10 cellular contexts compared by ENCODE assay signal in genomic region chr10:127378628-127379027, GRCh38.
"Had no signal": no experiment of that assay in that cellular context is flagged by ENCODE, and none has a peak within 500 bp of the region (broad histone marks: within the 10 kb centered on the region; RNA-seq: fewer than 3 reads in every experiment).

No MANE protein-coding gene starts in this region.

- H3K36me3 ChIP-seq: WERI-Rb-1 had no signal

- H3K27ac ChIP-seq: VCaP, WERI-Rb-1 had no signal

- ATAC-seq: activated CD4-positive, alpha-beta T cell treated with anti-CD3 and anti-CD28 coated beads for 36 hours; activated CD4-positive, CD25-positive, alpha-beta regulatory T cell treated with anti-CD3 and anti-CD28 coated beads, Interleukin-2, amount 50 U/mL, for 24 hours; activated CD8-positive, alpha-beta memory T cell treated with anti-CD3 and anti-CD28 coated beads, Interleukin-2, amount 10 ng/mL, durations not matched to agents 7 days and 5 days; activated CD8-positive, alpha-beta T cell treated with anti-CD3 and anti-CD28 coated beads for 36 hours; activated CD8-positive, alpha-beta T cell treated with anti-CD3 and anti-CD28 coated beads, Interleukin-2, amount 10 ng/mL, durations not matched to agents 7 days and 5 days; T-cell; T-helper 17 cell; WTC11 had no signal
